In genomic region chr10:71970331-71970730, GRCh38 we compare ENCODE assay signal across 10 cellular contexts. TPM values are rescaled to one million over a fixed set of nuclear protein-coding genes. Genes with fewer than 3 reads are reported as not detected.
A peak's percentile ranks its signal among the peaks of the same experiment; 100 is the strongest.
DNase-seq lines count a peak whose midpoint lies in the region; ATAC-seq and TF ChIP-seq lines count a peak whose summit lies in the region.
"Had no signal": no experiment of that assay in that cellular context is flagged by ENCODE, and none has a peak within 500 bp of the region (broad histone marks: within the 10 kb centered on the region; RNA-seq: fewer than 3 reads in every experiment).

No MANE protein-coding gene starts in this region.

- H3K9ac ChIP-seq in H9 (ENCODE audit: extremely low read depth, insufficient read length, low read length): no peak overlapping the region

- H3K9me3 ChIP-seq in H9 (ENCODE audit: control insufficient read depth, low read depth, low read length) (no peaks in the 10 kb centered on the region), spleen (no peaks in the 10 kb centered on the region)
- H3K9me3 ChIP-seq: heart right ventricle had no signal

- no peak overlapping the region for H3K27ac Mint-ChIP-seq in H9

- no peaks in the 10 kb centered on the region for H4K20me1 ChIP-seq in H9 (ENCODE audit: control insufficient read depth, insufficient read depth, insufficient read length)

- H3K14ac ChIP-seq in H9 (ENCODE audit: insufficient read depth, low read length): no peak overlapping the region

- no peak overlapping the region for H3K23ac ChIP-seq in H9 (ENCODE audit: insufficient read length, low read depth, low read length)

- no peak overlapping the region for H4K8ac ChIP-seq in H9 (replicated peaks; ENCODE audit: insufficient read length, low read depth, low read length)

- no peak overlapping the region for H2BK15ac ChIP-seq in H9 (ENCODE audit: low read depth, low read length)

- no peak overlapping the region for H2BK5ac ChIP-seq in H9 (ENCODE audit: insufficient read length, low read length)

- H3K4me3 Mint-ChIP-seq in H9: no peak overlapping the region

- no peak overlapping the region for H3K4me2 ChIP-seq in H9 (ENCODE audit: insufficient read depth, insufficient read length, low read length)

- ATAC-seq in GM18519 (IDR thresholded peaks at IDR 0.05; ENCODE audit: low FRiP score, unreplicated experiment) (no peak), GM19328 (IDR thresholded peaks at IDR 0.05; ENCODE audit: unreplicated experiment) (no peak)

- no peak overlapping the region for H3K4me3 ChIP-seq in spleen
- H3K4me3 ChIP-seq: heart right ventricle had no signal

- TF ChIP-seq POLR2A in spleen (IDR thresholded peaks at IDR 0.05): no peak

- H3K4me1 Mint-ChIP-seq in H9: peaks cover 27 to 29% of the 10 kb centered on the region in 2 experiments

- no peak overlapping the region for H3K18ac ChIP-seq in H9 (ENCODE audit: insufficient read length, low read depth, low read length)

- H2BK120ac ChIP-seq in H9 (ENCODE audit: low read depth, low read length, poor library complexity, severe bottlenecking): no peak overlapping the region

- H3K79me2 ChIP-seq in H9 (ENCODE audit: insufficient read depth, low read length): no peaks in the 10 kb centered on the region; the same call in 1 of the 2 replicates

- H3K36me3 Mint-ChIP-seq in H9 (ENCODE audit: insufficient read depth in 1 of 3, low read depth in 3 of 3): no peaks in the 10 kb centered on the region

- no peaks in the 10 kb centered on the region for H3K36me3 ChIP-seq in spleen

- H4K5ac ChIP-seq in H9 (ENCODE audit: insufficient read length, low read depth, low read length): no peak overlapping the region

- no peak overlapping the region for H3K4ac ChIP-seq in H9 (ENCODE audit: low read depth, low read length)

- peaks cover 10% of the 10 kb centered on the region for H3K27me3 Mint-ChIP-seq in H9 (ENCODE audit: low read depth)

- H2AFZ ChIP-seq in H9 (ENCODE audit: low read length): no peak overlapping the region

- H3K27ac ChIP-seq in H9 (ENCODE audit: insufficient read length, low read depth, low read length): no peak overlapping the region
- no peak overlapping the region for H3K27ac ChIP-seq in spleen

- no peak overlapping the region for H2AK5ac ChIP-seq in H9 (ENCODE audit: insufficient read length, low read length)

- no peak overlapping the region for H2BK12ac ChIP-seq in H9 (ENCODE audit: insufficient read length, low read depth, low read length)

- H3K27me3 ChIP-seq in H9 (ENCODE audit: insufficient read depth, low read length) (no peaks in the 10 kb centered on the region; the same call in 1 of the 2 replicates), spleen (replicated peaks in 1 of 7) (peaks cover 0 to 16% (median 1%) of the 10 kb centered on the region in 7 donors)

- TF ChIP-seq CTCF in H9 (conservative IDR thresholded peaks at IDR 0.05) (peak; percentile 46), spleen (IDR thresholded peaks at IDR 0.05 in 8 of 11, conservative IDR thresholded peaks at IDR 0.05 in 3 of 11) (no peak)

- no peak overlapping the region for H3K56ac ChIP-seq in H9 (ENCODE audit: insufficient read length, low read depth, low read length)

- no peak overlapping the region for H4K91ac ChIP-seq in H9 (ENCODE audit: insufficient read length, low read depth, low read length)

- no peak overlapping the region for H2BK20ac ChIP-seq in H9 (ENCODE audit: low read depth, low read length, poor library complexity, severe bottlenecking)

- H3K4me1 ChIP-seq in H9 (ENCODE audit: insufficient read depth, low read length) (peaks cover 3% of the 10 kb centered on the region), spleen (peaks cover 0 to 43% (median 14%) of the 10 kb centered on the region in 6 donors)

- H3K23me2 ChIP-seq in H9 (ENCODE audit: insufficient read length, low read depth, low read length, poor library complexity, severe bottlenecking): peaks cover 7% of the 10 kb centered on the region

- intact Hi-C loops in spleen (cut with DNase I; ENCODE audit: low total_unique reads): no loop called here

- H3K9me3 Mint-ChIP-seq in H9: no peaks in the 10 kb centered on the region

- DNase-seq in H9: peak; percentile 83
- peak; percentile 41 for DNase-seq in SW480 (ENCODE audit: low spot score)
- peak; percentile 40 for DNase-seq in glomerular visceral epithelial cell (ENCODE audit: extremely low spot score)
- DNase-seq in spleen: peak; percentile 51
- DNase-seq in amniotic stem cell (lab: John Stamatoyannopoulos, UW): no peak
- no peak for DNase-seq in NCI-H1048 (lab: John Stamatoyannopoulos, UW)
- DNase-seq: heart right ventricle, MV-4-11 had no signal

- WGBS in H9 (ENCODE audit: extremely low coverage, insufficient read length, low lambda C conversion rate): no CpG with 5 or more reads among the region's 10 CpGs
- WGBS in spleen, 5 donors: 75 to 82% (median 81%) methylated on average over 10 of the region's 10 CpGs

- H3K79me1 ChIP-seq in H9 (ENCODE audit: insufficient read depth, low read depth, low read length, poor library complexity, severe bottlenecking): no peaks in the 10 kb centered on the region

- H3T11ph ChIP-seq in H9 (ENCODE audit: low read length): no peak overlapping the region

RNA-seq across cellular contexts. Expression of gene CHST3, which starts 6.1 kb away (rescaled TPM):
- total RNA-seq in H9 (2021): 6.0 and 6.1 TPM in 2 replicates
- total RNA-seq in spleen: 1 to 10 TPM; 4.1 to 8.7 (median 6.1) TPM
- polyA plus RNA-seq in spleen: 1 to 10 TPM in 1 of 3 donors, under 1 TPM in 2; 0.28 to 1.6 (median 0.56) TPM

Comparison
In these comparisons a context has a peak if more than half of its experiments do, and no peak if none do; other contexts are left out.
1. DNase-seq: peak in H9 (single experiment), SW480 (single experiment), glomerular visceral epithelial cell (single experiment) and spleen (single experiment); none in amniotic stem cell (single experiment) and NCI-H1048 (single experiment).